Comparison of ENCODE assay signal across 29 cellular contexts in the genomic region with DNA sequence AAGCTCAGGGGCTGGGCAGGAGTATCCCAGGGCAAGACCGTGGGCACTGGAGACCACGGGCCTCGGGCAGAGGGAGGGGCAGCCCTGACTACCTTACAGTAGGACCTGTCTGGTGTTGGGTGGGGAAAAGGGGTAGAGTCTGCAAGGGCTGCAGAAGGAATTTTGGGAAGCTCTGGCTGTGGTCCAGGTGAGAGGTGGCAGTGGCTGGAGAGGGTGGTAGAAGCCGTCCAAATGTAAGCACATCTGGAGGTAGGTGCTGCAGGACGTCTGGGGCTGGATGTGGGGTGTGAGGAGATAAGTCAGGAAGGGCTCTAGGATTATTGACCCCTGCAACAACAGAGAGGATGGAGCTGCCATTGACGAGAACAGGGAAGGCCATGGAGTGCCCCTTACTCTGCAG.
"Had no signal": no experiment of that assay in that cellular context is flagged by ENCODE, and none has a peak within 500 bp of the region (broad histone marks: within the 10 kb centered on the region; RNA-seq: fewer than 3 reads in every experiment).

No MANE protein-coding gene starts in this region.

- H3K4me3 Mint-ChIP-seq: activated CD4-positive, alpha-beta T cell treated with anti-CD3 and anti-CD28 coated beads, Interleukin-2, amount 10 ng/mL, durations not matched to agents 24 days and 14 days; activated CD8-positive, alpha-beta T cell treated with anti-CD3 and anti-CD28 coated beads for 36 hours; activated naive CD4-positive, alpha-beta T cell treated with anti-CD3 and anti-CD28 coated beads for 36 hours; activated T-cell treated with anti-CD3 and anti-CD28 coated beads, Interleukin-2, amount 50 U/mL, for 72 hours; activated T-helper 17 cell treated with anti-CD3 and anti-CD28 coated beads, Interleukin-2, amount 50 U/mL, for 72 hours; brain had no signal

- H3K27me3 ChIP-seq: adrenal gland, MG63 had no signal

- H3K9me3 Mint-ChIP-seq: activated CD4-positive, alpha-beta T cell treated with anti-CD3 and anti-CD28 coated beads, Interleukin-2, amount 10 ng/mL, durations not matched to agents 24 days and 14 days; activated CD8-positive, alpha-beta T cell treated with anti-CD3 and anti-CD28 coated beads for 36 hours; activated naive CD4-positive, alpha-beta T cell treated with anti-CD3 and anti-CD28 coated beads for 36 hours; activated naive CD4-positive, alpha-beta T cell treated with anti-CD3 and anti-CD28 coated beads, Interleukin-2, amount 50 U/mL, for 72 hours; activated T-cell treated with anti-CD3 and anti-CD28 coated beads, Interleukin-2, amount 50 U/mL, for 72 hours; activated T-helper 17 cell treated with anti-CD3 and anti-CD28 coated beads, Interleukin-2, amount 50 U/mL, for 72 hours had no signal

- H3K4me3 ChIP-seq: adrenal gland, MG63 had no signal

- H3K4me1 Mint-ChIP-seq: activated CD4-positive, alpha-beta T cell treated with anti-CD3 and anti-CD28 coated beads, Interleukin-2, amount 10 ng/mL, durations not matched to agents 24 days and 14 days; activated T-helper 17 cell treated with anti-CD3 and anti-CD28 coated beads, Interleukin-2, amount 50 U/mL, for 72 hours had no signal

- H3K27me3 Mint-ChIP-seq: activated CD4-positive, alpha-beta T cell treated with anti-CD3 and anti-CD28 coated beads, Interleukin-2, amount 10 ng/mL, durations not matched to agents 24 days and 14 days had no signal

- H3K27ac ChIP-seq: adrenal gland, RWPE1 had no signal

- H3K9me3 ChIP-seq: adrenal gland, MG63 had no signal

- H3K36me3 ChIP-seq: adrenal gland, MG63 had no signal

- DNase-seq: activated CD4-positive, alpha-beta T cell treated with anti-CD3 and anti-CD28 coated beads, Interleukin-2, amount 10 ng/mL, durations not matched to agents 24 days and 14 days; activated CD4-positive, alpha-beta T cell treated with anti-CD3 and anti-CD28 coated beads, Interleukin-2, amount 50 U/mL, for 4 hours; activated CD8-positive, alpha-beta T cell treated with anti-CD3 and anti-CD28 coated beads for 36 hours; activated gamma-delta T cell treated with Interleukin-2 at 50 U/mL for 16 hours; activated naive CD4-positive, alpha-beta T cell treated with anti-CD3 and anti-CD28 coated beads for 36 hours; activated T-cell treated with anti-CD3 and anti-CD28 coated beads, Interleukin-2, amount 50 U/mL, for 1 hour; activated T-cell treated with anti-CD3 and anti-CD28 coated beads, Interleukin-2, amount 50 U/mL, for 72 hours; caudate nucleus; cerebellar nuclear complex; Kasumi-1; KG1; MG63; NCI-H1092; NCI-H1436 treated with DMSO at 0.1 percent for 48 hours; NCI-H187; NCI-H2029 treated with DMSO at 0.1 percent for 48 hours; NCI-H2107; NCI-H2171; NCI-H510A; NCI-H526; NCI-H748 treated with DMSO at 0.1 percent for 48 hours; NK-92 treated with Interleukin-12 subunit alpha and Interleukin-12 subunit beta, amount 100 ng/mL, for 24 hours; PC-3; T1000 had no signal

- H3K36me3 Mint-ChIP-seq: activated naive CD4-positive, alpha-beta T cell treated with anti-CD3 and anti-CD28 coated beads, Interleukin-2, amount 50 U/mL, for 72 hours; brain had no signal

- H3K4me1 ChIP-seq: adrenal gland had no signal

- H3K27ac Mint-ChIP-seq: activated CD4-positive, alpha-beta T cell treated with anti-CD3 and anti-CD28 coated beads, Interleukin-2, amount 10 ng/mL, durations not matched to agents 24 days and 14 days; activated CD8-positive, alpha-beta T cell treated with anti-CD3 and anti-CD28 coated beads for 36 hours; activated naive CD4-positive, alpha-beta T cell treated with anti-CD3 and anti-CD28 coated beads for 36 hours; activated T-cell treated with anti-CD3 and anti-CD28 coated beads, Interleukin-2, amount 50 U/mL, for 72 hours; activated T-helper 17 cell treated with anti-CD3 and anti-CD28 coated beads, Interleukin-2, amount 50 U/mL, for 72 hours had no signal
